Comparison of ENCODE assay signal across 14 cellular contexts in genomic region chr3:133962879-133963278, GRCh38.
DNase-seq lines count a peak whose midpoint lies in the region; ATAC-seq, FAIRE-seq and TF ChIP-seq lines count a peak whose summit lies in the region.
"Had no signal": no experiment of that assay in that cellular context is flagged by ENCODE, and none has a peak within 500 bp of the region (broad histone marks: within the 10 kb centered on the region; RNA-seq: fewer than 3 reads in every experiment).

No MANE protein-coding gene starts in this region.

- H3K27ac ChIP-seq in H1 (ENCODE audit: low read depth, low read length) (no peak overlapping the region), lower lobe of right lung (peak overlapping the region; percentile 28)

- H3K4me1 ChIP-seq in H1 (replicated peaks in 1 of 4; ENCODE audit: control insufficient read depth in 3 of 4, insufficient read depth in 4 of 4, low read length in 3 of 4): no peaks in the 10 kb centered on the region
- peaks cover 12% of the 10 kb centered on the region for H3K4me1 ChIP-seq in lower lobe of right lung

- no peak for ATAC-seq in lower lobe of right lung
- ATAC-seq in GM19467 (IDR thresholded peaks at IDR 0.05; ENCODE audit: unreplicated experiment): no peak
- ATAC-seq in left lobe of liver: no peak

- no peak overlapping the region for H3K56ac ChIP-seq in H1 (replicated peaks; ENCODE audit: insufficient read length, low read depth, low read length)

- H4K5ac ChIP-seq in H1 (ENCODE audit: insufficient read length, low read depth, low read length): no peak overlapping the region

- no peaks in the 10 kb centered on the region for H3K79me2 ChIP-seq in H1 (ENCODE audit: control insufficient read depth in 1 of 2, insufficient read depth in 2 of 2, low read length in 2 of 2)

- H4K8ac ChIP-seq in H1 (ENCODE audit: extremely low read depth, insufficient read depth, low read length): peak overlapping the region; percentile 38

- no peak overlapping the region for H2BK5ac ChIP-seq in H1 (ENCODE audit: low read depth, low read length)

- no peak overlapping the region for H4K91ac ChIP-seq in H1 (replicated peaks; ENCODE audit: insufficient read length, low read length)

- no peak overlapping the region for H3K18ac ChIP-seq in H1 (ENCODE audit: extremely low read depth, low read length)

- H2BK12ac ChIP-seq in H1 (ENCODE audit: low read depth, low read length): no peak overlapping the region

- DNase-seq in AG08396 (ENCODE audit: low spot score) (peak; percentile 83), H1 (ENCODE audit: low read depth in 1 of 2, low spot score in 2 of 2) (no peak), lower lobe of right lung (no peak), SKM-1 (lab: John Stamatoyannopoulos, UW; ENCODE audit: unreplicated experiment) (no peak), left lobe of liver (ENCODE audit: low spot score) (no peak), NCI-H2196 treated with DMSO at 0.1 percent for 48 hours (lab: John Stamatoyannopoulos, UW; ENCODE audit: unreplicated experiment) (no peak)
- DNase-seq: activated CD4-positive, alpha-beta T cell treated with anti-CD3 and anti-CD28 coated beads, Interleukin-2, amount 10 ng/mL, durations not matched to agents 7 days and 5 days; activated gamma-delta T cell; DND-41; gastrocnemius medialis; nucleus accumbens; stimulated activated CD8-positive, alpha-beta memory T cell treated with anti-CD3 and anti-CD28 coated beads, Interleukin-4, amount 100 ng/mL, for 48 hours had no signal

- 0 out of 2 replicates have a peak overlapping the region, but pooled peaks have one; percentile 14 for H2AFZ ChIP-seq in H1 (ENCODE audit: low read length)

- CTCF ChIA-PET in H1 (lab: Charles Lee; ENCODE audit: partially characterized antibody): interaction anchor here (0.6 to 5.0 kb wide), 4 partner anchors 11 to 147 kb away, joined by 3 to 32 read pairs (median 4); no protein-coding TSS in a partner anchor

- no peak overlapping the region for H2AK5ac ChIP-seq in H1 (ENCODE audit: low read depth, low read length)

- no peak overlapping the region for H3K4me2 ChIP-seq in H1 (ENCODE audit: insufficient read depth in 1 of 2, low read depth in 2 of 2, low read length in 2 of 2)

- intact Hi-C loops in lower lobe of right lung (cut with DNase I): no loop called here

- TF ChIP-seq CTCF in H1 (IDR thresholded peaks at IDR 0.05; ENCODE audit: control extremely low read depth in 1 of 3, insufficient read depth in 1 of 3, low read depth in 1 of 3, low read length in 3 of 3) (no peak), lower lobe of right lung (IDR thresholded peaks at IDR 0.05) (no peak)

- TF ChIP-seq RAD21 in Ishikawa (IDR thresholded peaks at IDR 0.05; ENCODE audit: low read depth): no peak
- no peak for TF ChIP-seq RAD21 in H1 (IDR thresholded peaks at IDR 0.05 in 1 of 2, conservative IDR thresholded peaks at IDR 0.05 in 1 of 2; ENCODE audit: low read depth in 2 of 2, low read length in 2 of 2)

- no peak for FAIRE-seq in H1 (lab: Jason Lieb, UNC)

- no peak overlapping the region for H3K4me3 ChIP-seq in H1 (ENCODE audit: extremely low read depth in 1 of 4, insufficient read depth in 2 of 4, low read depth in 3 of 4, low read length in 4 of 4)
- no peak overlapping the region for H3K4me3 ChIP-seq in lower lobe of right lung
- H3K4me3 ChIP-seq: gastrocnemius medialis had no signal

- H3K27me3 ChIP-seq in H1 (replicated peaks in 1 of 4; ENCODE audit: control insufficient read depth in 3 of 4, extremely low read depth in 1 of 4, insufficient read depth in 3 of 4, low read length in 3 of 4) (no peaks in the 10 kb centered on the region), lower lobe of right lung (ENCODE audit: low read depth) (no peaks in the 10 kb centered on the region)
- H3K27me3 ChIP-seq: gastrocnemius medialis had no signal

- TF ChIP-seq EP300 in Ishikawa (IDR thresholded peaks at IDR 0.05; ENCODE audit: borderline replicate concordance): no peak
- TF ChIP-seq EP300 in H1 (IDR thresholded peaks at IDR 0.05; ENCODE audit: borderline replicate concordance in 1 of 2, low read depth in 2 of 2, low read length in 2 of 2): no peak

- H4K20me1 ChIP-seq in H1 (replicated peaks in 1 of 2; ENCODE audit: control insufficient read depth in 1 of 2, insufficient read depth in 2 of 2, low read length in 2 of 2): no peaks in the 10 kb centered on the region

- no peak overlapping the region for H2BK20ac ChIP-seq in H1 (ENCODE audit: low read length)

- no peaks in the 10 kb centered on the region for H3K36me3 ChIP-seq in H1 (ENCODE audit: control insufficient read depth in 2 of 4, insufficient read depth in 4 of 4, low read length in 3 of 4)
- H3K36me3 ChIP-seq in lower lobe of right lung: no peaks in the 10 kb centered on the region
- H3K36me3 ChIP-seq: gastrocnemius medialis had no signal

- POLR2A ChIA-PET in H1 (lab: Charles Lee; ENCODE audit: partially characterized antibody): interaction anchor here (1.1 kb wide), 1 partner anchor 14 kb away, joined by 3 read pairs; no protein-coding TSS in a partner anchor

- H3K14ac ChIP-seq in H1 (ENCODE audit: insufficient read length): no peak overlapping the region

- peaks cover 3% of the 10 kb centered on the region; the same call in 1 of the 2 replicates for H3K23me2 ChIP-seq in H1 (ENCODE audit: low read depth, low read length)

- H2BK120ac ChIP-seq in H1 (replicated peaks; ENCODE audit: low read depth, low read length): no peak overlapping the region

- no peak overlapping the region for H3K4ac ChIP-seq in H1 (replicated peaks; ENCODE audit: insufficient read length, low read depth, low read length)

- H3K23ac ChIP-seq in H1 (ENCODE audit: insufficient read length): no peak overlapping the region

- WGBS in H1 (ENCODE audit: extremely low coverage in 1 of 2, insufficient coverage in 1 of 2, insufficient read length in 1 of 2, insufficient replicate concordance in 2 of 2, low coverage in 1 of 2, low lambda C conversion rate in 2 of 2, missing lambda C conversion rate in 1 of 2), 2 experiments: 77% methylated on average over 2 of the region's 2 CpGs; no CpG with 5 or more reads in 1 of the 2 experiments

- H3K9me3 ChIP-seq in H1 (ENCODE audit: insufficient read depth in 2 of 2, low read depth in 1 of 2, low read length in 1 of 2) (no peaks in the 10 kb centered on the region), lower lobe of right lung (no peaks in the 10 kb centered on the region)
- H3K9me3 ChIP-seq: gastrocnemius medialis had no signal

- TF ChIP-seq POLR2A in H1 (IDR thresholded peaks at IDR 0.05; ENCODE audit: control extremely low read depth in 1 of 2, low read depth in 2 of 2, low read length in 2 of 2): no peak

- no peak overlapping the region for H2BK15ac ChIP-seq in H1 (ENCODE audit: low read length)

- no peak overlapping the region for H3K9ac ChIP-seq in H1 (replicated peaks in 1 of 4; ENCODE audit: extremely low read depth in 1 of 4, low read depth in 3 of 4, low read length in 3 of 4)

- no peaks in the 10 kb centered on the region for H3K79me1 ChIP-seq in H1 (ENCODE audit: low read depth, low read length)

TF ChIP-seq in Ishikawa, 13 proteins besides CTCF, POLR2A, EP300 and RAD21:
- TF ChIP-seq, protein P1, sequence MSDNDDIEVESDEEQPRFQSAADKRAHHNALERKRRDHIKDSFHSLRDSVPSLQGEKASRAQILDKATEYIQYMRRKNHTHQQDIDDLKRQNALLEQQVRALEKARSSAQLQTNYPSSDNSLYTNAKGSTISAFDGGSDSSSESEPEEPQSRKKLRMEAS (IDR thresholded peaks at IDR 0.05): no peak
- TF ChIP-seq USF1 (IDR thresholded peaks at IDR 0.05) (peak; percentile 24), TCF12 (IDR thresholded peaks at IDR 0.05; ENCODE audit: low read depth) (no peak)

TF ChIP-seq in H1, 55 proteins besides CTCF, POLR2A, EP300 and RAD21:
- no peak for TF ChIP-seq PHF8 (conservative IDR thresholded peaks at IDR 0.05; ENCODE audit: low read depth, low read length)
TF ChIP-seq in H1: peak in this region for 0.
